Comparison of ENCODE assay signal across 31 cellular contexts in the genomic region with DNA sequence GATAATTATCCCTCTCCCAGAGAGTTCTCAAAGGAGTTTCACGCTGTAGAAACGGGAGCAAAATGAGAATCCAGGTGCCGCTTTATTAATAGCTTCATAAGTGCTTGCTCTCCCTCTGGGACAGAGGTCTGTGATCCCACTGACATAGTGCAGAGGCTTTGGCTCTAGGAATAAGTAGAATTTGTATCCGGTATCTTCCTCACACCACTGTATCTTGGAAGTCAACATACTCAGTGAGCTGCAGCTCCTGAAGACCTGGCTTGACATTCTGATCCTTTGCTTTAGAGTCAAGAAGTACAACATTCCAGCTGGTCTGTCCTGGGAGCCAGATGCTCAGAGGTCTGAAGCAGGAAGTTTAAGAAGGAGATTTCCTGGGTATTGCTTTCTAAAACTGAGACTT.
DNase-seq lines count a peak whose midpoint lies in the region; ATAC-seq, FAIRE-seq and TF ChIP-seq lines count a peak whose summit lies in the region.
"Had no signal": no experiment of that assay in that cellular context is flagged by ENCODE, and none has a peak within 500 bp of the region (broad histone marks: within the 10 kb centered on the region; RNA-seq: fewer than 3 reads in every experiment).

No MANE protein-coding gene starts in this region.

- peak overlapping the region; percentile 70 for H3K27ac Mint-ChIP-seq in type B pancreatic cell
- H3K27ac Mint-ChIP-seq: activated CD4-positive, alpha-beta T cell treated with anti-CD3 and anti-CD28 coated beads, Interleukin-2, amount 10 ng/mL, durations not matched to agents 7 days and 5 days; activated CD8-positive, alpha-beta memory T cell treated with anti-CD3 and anti-CD28 coated beads, Interleukin-2, amount 10 ng/mL, durations not matched to agents 7 days and 5 days; activated T-cell treated with anti-CD3 and anti-CD28 coated beads, Interleukin-2, amount 50 U/mL, for 72 hours; brain; CD14-positive monocyte had no signal

- TF ChIP-seq CTCF in WERI-Rb-1 (IDR thresholded peaks at IDR 0.05; ENCODE audit: low read depth, low read length) = no peak
- no peak for TF ChIP-seq CTCF in fibroblast of villous mesenchyme (IDR thresholded peaks at IDR 0.05; ENCODE audit: insufficient read depth, low read depth, low read length)
- no peak for TF ChIP-seq CTCF in type B pancreatic cell (conservative IDR thresholded peaks at IDR 0.05)
- no peak for TF ChIP-seq CTCF in pancreas (IDR thresholded peaks at IDR 0.05)

- peaks cover 26% of the 10 kb centered on the region for H3K4me1 ChIP-seq in mesodermal cell (ENCODE audit: control insufficient read depth, insufficient read depth, low read length, poor library complexity, severe bottlenecking)
- peaks cover 0 to 5% (median 0%) of the 10 kb centered on the region in 3 donors for H3K4me1 ChIP-seq in pancreas
- H3K4me1 ChIP-seq: colonic mucosa, HAP-1 had no signal

- intact Hi-C loops in pancreas (cut with DNase I) = no loop called here

- no peak for ATAC-seq in GM19467 (IDR thresholded peaks at IDR 0.05; ENCODE audit: unreplicated experiment)
- no peak for ATAC-seq in pancreas
- ATAC-seq: activated CD8-positive, alpha-beta memory T cell treated with anti-CD3 and anti-CD28 coated beads, Interleukin-2, amount 10 ng/mL, durations not matched to agents 7 days and 5 days; activated T-cell treated with anti-CD3 and anti-CD28 coated beads, Interleukin-2, amount 50 U/mL, for 72 hours; left colon; PC-3 had no signal

- H3K36me3 ChIP-seq in WERI-Rb-1 = no peaks in the 10 kb centered on the region
- peaks cover 3% of the 10 kb centered on the region for H3K36me3 ChIP-seq in mesodermal cell (ENCODE audit: control insufficient read depth, insufficient read depth, low read length)
- no peaks in the 10 kb centered on the region for H3K36me3 ChIP-seq in pancreas
- H3K36me3 ChIP-seq: colonic mucosa, HAP-1, tibial nerve had no signal

- no peak for FAIRE-seq in pancreas (lab: Jason Lieb, UNC)

- H3K27me3 Mint-ChIP-seq in type B pancreatic cell = no peaks in the 10 kb centered on the region
- H3K27me3 Mint-ChIP-seq: activated CD4-positive, alpha-beta T cell treated with anti-CD3 and anti-CD28 coated beads, Interleukin-2, amount 10 ng/mL, durations not matched to agents 7 days and 5 days; activated CD8-positive, alpha-beta memory T cell treated with anti-CD3 and anti-CD28 coated beads, Interleukin-2, amount 10 ng/mL, durations not matched to agents 7 days and 5 days; naive B cell had no signal

- H3K27me3 ChIP-seq in WERI-Rb-1 (ENCODE audit: insufficient read depth, low read depth, severe bottlenecking) (no peaks in the 10 kb centered on the region), pancreas (no peaks in the 10 kb centered on the region)
- H3K27me3 ChIP-seq: colonic mucosa, tibial nerve had no signal

- no peak overlapping the region for H3K4me3 ChIP-seq in WERI-Rb-1 (ENCODE audit: low read depth, low read length)
- no peak overlapping the region for H3K4me3 ChIP-seq in fibroblast of villous mesenchyme (ENCODE audit: low read depth, low read length)
- H3K4me3 ChIP-seq in mesodermal cell (ENCODE audit: extremely low read depth, insufficient read depth, low read length, poor library complexity, severe bottlenecking) = no peak overlapping the region
- H3K4me3 ChIP-seq in pancreas = no peak overlapping the region
- H3K4me3 ChIP-seq: colonic mucosa, HAP-1, tibial nerve had no signal

- DNase-seq in WERI-Rb-1 = peak; percentile 59
- DNase-seq in fibroblast of villous mesenchyme (ENCODE audit: low read depth) = peak; percentile 44
- no peak for DNase-seq in type B pancreatic cell (ENCODE audit: extremely low spot score, unreplicated experiment)
- no peak for DNase-seq in pancreas
- DNase-seq in activated gamma-delta T cell (lab: John Stamatoyannopoulos, UW) = no peak
- DNase-seq: activated CD4-positive, alpha-beta T cell treated with anti-CD3 and anti-CD28 coated beads, Interleukin-2, amount 10 ng/mL, durations not matched to agents 7 days and 5 days; activated CD8-positive, alpha-beta memory T cell treated with anti-CD3 and anti-CD28 coated beads, Interleukin-2, amount 10 ng/mL, durations not matched to agents 7 days and 5 days; activated naive CD4-positive, alpha-beta T cell treated with Interleukin-2 at 50 U/mL for 16 hours; activated T-cell treated with anti-CD3 and anti-CD28 coated beads, Interleukin-2, amount 50 U/mL, for 72 hours; colonic mucosa; DMS79; effector CD8-positive, alpha-beta T cell; erythroblast; GF-D8; Karpas-422; left colon; naive B cell; NCI-H1694 treated with DMSO at 0.1 percent for 48 hours; NCI-H2171 treated with DMSO at 0.1 percent for 48 hours; NCI-H526; NK-92 treated with Interleukin-12 subunit alpha and Interleukin-12 subunit beta, amount 100 ng/mL, for 24 hours; PC-3; stimulated activated CD4-positive, alpha-beta T cell treated with anti-CD3 and anti-CD28 coated beads, Interleukin-2, amount 100 ng/mL, for 24 hours; T1000 had no signal

- peaks cover 4% of the 10 kb centered on the region for H3K36me3 Mint-ChIP-seq in type B pancreatic cell
- H3K36me3 Mint-ChIP-seq: brain had no signal

- peaks cover 24% of the 10 kb centered on the region for H3K4me1 Mint-ChIP-seq in type B pancreatic cell (ENCODE audit: unreplicated experiment)
- H3K4me1 Mint-ChIP-seq: activated CD8-positive, alpha-beta memory T cell treated with anti-CD3 and anti-CD28 coated beads, Interleukin-2, amount 10 ng/mL, durations not matched to agents 7 days and 5 days had no signal

- H3K27ac ChIP-seq in WERI-Rb-1 (no peak overlapping the region), mesodermal cell (ENCODE audit: low read depth, low read length, severe bottlenecking) (peak overlapping the region; percentile 39), pancreas (no peak overlapping the region)
- H3K27ac ChIP-seq: colonic mucosa, HL-60 had no signal

- H3K9me3 ChIP-seq in WERI-Rb-1 (ENCODE audit: severe bottlenecking) (no peaks in the 10 kb centered on the region), mesodermal cell (ENCODE audit: control insufficient read depth, low read length) (no peaks in the 10 kb centered on the region), pancreas (no peaks in the 10 kb centered on the region)
- H3K9me3 ChIP-seq: colonic mucosa, HAP-1, tibial nerve had no signal

- WGBS in mesodermal cell (ENCODE audit: insufficient coverage in 2 of 2), 2 experiments = 89 to 100% methylated on average over 2 to 3 of the region's 4 CpGs
- WGBS in pancreas, 2 donors = 62 to 84% methylated on average over 4 of the region's 4 CpGs

- no peaks in the 10 kb centered on the region for H3K9me3 Mint-ChIP-seq in type B pancreatic cell
- H3K9me3 Mint-ChIP-seq: brain had no signal

- no peak overlapping the region for H3K4me3 Mint-ChIP-seq in type B pancreatic cell
- H3K4me3 Mint-ChIP-seq: activated CD4-positive, alpha-beta T cell treated with anti-CD3 and anti-CD28 coated beads, Interleukin-2, amount 10 ng/mL, durations not matched to agents 7 days and 5 days; activated CD8-positive, alpha-beta memory T cell treated with anti-CD3 and anti-CD28 coated beads, Interleukin-2, amount 10 ng/mL, durations not matched to agents 7 days and 5 days; activated T-cell treated with anti-CD3 and anti-CD28 coated beads, Interleukin-2, amount 50 U/mL, for 72 hours; brain; CD14-positive monocyte; naive B cell had no signal

Comparison
In these comparisons a context has a peak if more than half of its experiments do, and no peak if none do; other contexts are left out.
1. DNase-seq: peak in WERI-Rb-1 (single experiment) and fibroblast of villous mesenchyme (single experiment); none in type B pancreatic cell (single experiment), pancreas (0 of 6) and activated gamma-delta T cell (single experiment).